In genomic region chr2:75464348-75464946, GRCh38 we compare ENCODE assay signal across 8 cellular contexts.
DNase-seq lines count a peak whose midpoint lies in the region; ATAC-seq, FAIRE-seq and TF ChIP-seq lines count a peak whose summit lies in the region.

No MANE protein-coding gene starts in this region.

- BruUV-seq in PC-9 (replicated peaks; lab: Mats Ljungman, UMichigan), result no TSS peak

- POLR2A ChIA-PET in A549 (lab: Yijun Ruan, JAX), result no interaction called here
- POLR2A ChIA-PET in PC-9 (lab: Charles Lee; ENCODE audit: unreplicated experiment), result no interaction called here

- ATAC-seq in A549 (peak; percentile 78 to 85; a peak in 5 of 6 replicates), GM18867 (IDR thresholded peaks at IDR 0.05; ENCODE audit: unreplicated experiment) (peak; percentile 70), foreskin keratinocyte (peak; percentile 71), upper lobe of left lung (ENCODE audit: low FRiP score in 2 of 2) (peak in 1 of 2 donors; percentile 64)

- no peaks in the 10 kb centered on the region for H3K4me1 ChIP-seq in A549
- peaks cover 14% of the 10 kb centered on the region; the same call in 1 of the 2 replicates for H3K4me1 ChIP-seq in PC-9 (replicated peaks; ENCODE audit: insufficient read depth)
- no peaks in the 10 kb centered on the region for H3K4me1 ChIP-seq in foreskin keratinocyte
- H3K4me1 ChIP-seq in upper lobe of left lung, result no peaks in the 10 kb centered on the region

- no peaks in the 10 kb centered on the region for H3F3A ChIP-seq in PC-9 (ENCODE audit: insufficient read depth, low read depth)

- peak; percentile 83 for TF ChIP-seq RAD21 in A549 (conservative IDR thresholded peaks at IDR 0.05 in 1 of 2, IDR thresholded peaks at IDR 0.05 in 1 of 2)

- H4K20me1 ChIP-seq in PC-9 (ENCODE audit: insufficient read depth), result no peaks in the 10 kb centered on the region

- H3K4me2 ChIP-seq in A549 (no peak overlapping the region), PC-9 (no peak overlapping the region)

- TF ChIP-seq POLR2A in A549 (IDR thresholded peaks at IDR 0.05; ENCODE audit: low read length) (no peak), upper lobe of left lung (IDR thresholded peaks at IDR 0.05) (no peak)

- TF ChIP-seq EP300 in A549 (IDR thresholded peaks at IDR 0.05) (no peak), upper lobe of left lung (IDR thresholded peaks at IDR 0.05) (no peak)

- H2AFZ ChIP-seq in PC-9, result no peak overlapping the region

- peak; percentile 79 for TF ChIP-seq CTCF in A549 (IDR thresholded peaks at IDR 0.05)
- TF ChIP-seq CTCF in PC-9 (conservative IDR thresholded peaks at IDR 0.05), result peak; percentile 95
- TF ChIP-seq CTCF in foreskin keratinocyte (conservative IDR thresholded peaks at IDR 0.05), result peak; percentile 91
- TF ChIP-seq CTCF in upper lobe of left lung (IDR thresholded peaks at IDR 0.05), result peak; percentile 13 to 57 (median 33)

- CTCF ChIA-PET in A549 (lab: Yijun Ruan, JAX), result interaction anchor here (0.6 to 10.6 kb wide), 44 partner anchors 8 to 832 kb away, joined by 3 to 139 read pairs (median 6); partner anchors contain the start of genes EVA1A and TACR1
- CTCF ChIA-PET in PC-9 (lab: Charles Lee), result interaction anchor here (0.6 to 2.7 kb wide), 2 partner anchors 101 to 144 kb away, joined by 3 to 14 read pairs; no protein-coding TSS in a partner anchor

- FAIRE-seq in A549 (lab: Jason Lieb, UNC), result no peak

- H3K79me2 ChIP-seq in PC-9 (ENCODE audit: low read depth), result no peaks in the 10 kb centered on the region

- H3K36me3 ChIP-seq in PC-9 (ENCODE audit: low read depth) (no peaks in the 10 kb centered on the region), upper lobe of left lung (no peaks in the 10 kb centered on the region)

- H3K9me3 ChIP-seq in A549, result no peaks in the 10 kb centered on the region
- H3K9me3 ChIP-seq in PC-9 (ENCODE audit: insufficient read depth, low read depth), result no peaks in the 10 kb centered on the region
- no peaks in the 10 kb centered on the region for H3K9me3 ChIP-seq in upper lobe of left lung

- no peaks in the 10 kb centered on the region for H3K9me2 ChIP-seq in PC-9 (ENCODE audit: insufficient read depth)

- 11% methylated on average over 4 of the region's 4 CpGs for WGBS in A549 (ENCODE audit: missing lambda C conversion rate)
- 35 to 50% methylated on average over 4 of the region's 4 CpGs for WGBS in upper lobe of left lung, 2 donors

- H3K27ac ChIP-seq in A549, result no peak overlapping the region
- H3K27ac ChIP-seq in PC-9, result no peak overlapping the region
- H3K27ac ChIP-seq in foreskin keratinocyte, result no peak overlapping the region
- no peak overlapping the region for H3K27ac ChIP-seq in upper lobe of left lung

- no peak overlapping the region for H3K4me3 ChIP-seq in A549
- no peak overlapping the region for H3K4me3 ChIP-seq in PC-9
- no peak overlapping the region for H3K4me3 ChIP-seq in upper lobe of left lung

- intact Hi-C loops in PC-9 (cut with micrococcal nuclease; ENCODE audit: unreplicated experiment), result loop anchor here (1.0 to 5.0 kb wide), 4 partner anchors 62 to 774 kb away; no protein-coding TSS in a partner anchor

- DNase-seq in A549 (ENCODE audit: low read depth in 1 of 2, low spot score in 1 of 2) (peak; percentile 6 to 30), PC-9 (no peak), foreskin keratinocyte (peak in 1 of 2 donors; percentile 28), upper lobe of left lung (no peak), NCI-H187 (lab: John Stamatoyannopoulos, UW) (no peak), NCI-H226 (no peak), NK-92 (lab: John Stamatoyannopoulos, UW; ENCODE audit: unreplicated experiment) (no peak)

- H3K27me3 ChIP-seq in PC-9 (ENCODE audit: insufficient read depth, low read depth) (no peaks in the 10 kb centered on the region), foreskin keratinocyte (peaks cover 10% of the 10 kb centered on the region), upper lobe of left lung (no peaks in the 10 kb centered on the region)

TF ChIP-seq in A549, 52 proteins besides CTCF, POLR2A, EP300 and RAD21:
- TF ChIP-seq SMC3 (IDR thresholded peaks at IDR 0.05) (peak; percentile 73), JUNB (IDR thresholded peaks at IDR 0.05) (no peak)

Comparison
In these comparisons a context has a peak if more than half of its experiments do, and no peak if none do; other contexts are left out.
1. DNase-seq: peak in A549 (2 of 2); none in PC-9 (0 of 2), upper lobe of left lung (0 of 2), NCI-H187 (0 of 2), NCI-H226 (single experiment) and NK-92 (single experiment).
2. CTCF ChIP-seq: peak in every context shown above with its lines; median percentile 95 in PC-9; 91 in foreskin keratinocyte; 79 in A549; 33 in upper lobe of left lung.